In genomic region chr1:2047749-2048729, GRCh38 we compare ENCODE assay signal across 1 cellular context.
A peak's percentile ranks its signal among the peaks of the same experiment; 100 is the strongest.
TF ChIP-seq lines count a peak whose summit lies in the region.

No MANE protein-coding gene starts in this region.

TF ChIP-seq in HepG2, 621 proteins besides CTCF, POLR2A, EP300 and RAD21 (continues in another document):
- TF ChIP-seq ZNF414 (CRISPR knock-in tag; IDR thresholded peaks at IDR 0.05) (0 out of 2 replicates have a peak, but pooled peaks have one; percentile 49), E2F2 (CRISPR knock-in tag; IDR thresholded peaks at IDR 0.05; ENCODE audit: borderline replicate concordance) (no peak), SP4 (CRISPR knock-in tag; IDR thresholded peaks at IDR 0.05) (peak; percentile 29; the same call in 1 of the 2 replicates), ZNF687 (CRISPR knock-in tag; IDR thresholded peaks at IDR 0.05) (peak; percentile 48), GPBP1L1 (CRISPR knock-in tag; IDR thresholded peaks at IDR 0.05) (no peak), ZNF407 (CRISPR knock-in tag; IDR thresholded peaks at IDR 0.05; ENCODE audit: not compliant biosample characterization) (no peak), TFDP2 (CRISPR knock-in tag; IDR thresholded peaks at IDR 0.05) (no peak), ZBTB42 (CRISPR knock-in tag; IDR thresholded peaks at IDR 0.05) (0 out of 2 replicates have a peak, but pooled peaks have one; percentile 39), HBP1 (CRISPR knock-in tag; IDR thresholded peaks at IDR 0.05; ENCODE audit: low read depth) (no peak), RFX5 (IDR thresholded peaks at IDR 0.05; ENCODE audit: low read depth, low read length) (no peak), ZBTB40 (IDR thresholded peaks at IDR 0.05) (no peak), ZBTB40 (CRISPR knock-in tag; IDR thresholded peaks at IDR 0.05) (no peak; the same call in 1 of the 2 replicates), MAX (IDR thresholded peaks at IDR 0.05) (peak; percentile 47), BCL3 (CRISPR knock-in tag; IDR thresholded peaks at IDR 0.05) (0 out of 2 replicates have a peak, but pooled peaks have one; percentile 2), SRY (CRISPR knock-in tag; IDR thresholded peaks at IDR 0.05) (no peak)
